ENCODE assay signal across 8 cellular contexts in the genomic region with DNA sequence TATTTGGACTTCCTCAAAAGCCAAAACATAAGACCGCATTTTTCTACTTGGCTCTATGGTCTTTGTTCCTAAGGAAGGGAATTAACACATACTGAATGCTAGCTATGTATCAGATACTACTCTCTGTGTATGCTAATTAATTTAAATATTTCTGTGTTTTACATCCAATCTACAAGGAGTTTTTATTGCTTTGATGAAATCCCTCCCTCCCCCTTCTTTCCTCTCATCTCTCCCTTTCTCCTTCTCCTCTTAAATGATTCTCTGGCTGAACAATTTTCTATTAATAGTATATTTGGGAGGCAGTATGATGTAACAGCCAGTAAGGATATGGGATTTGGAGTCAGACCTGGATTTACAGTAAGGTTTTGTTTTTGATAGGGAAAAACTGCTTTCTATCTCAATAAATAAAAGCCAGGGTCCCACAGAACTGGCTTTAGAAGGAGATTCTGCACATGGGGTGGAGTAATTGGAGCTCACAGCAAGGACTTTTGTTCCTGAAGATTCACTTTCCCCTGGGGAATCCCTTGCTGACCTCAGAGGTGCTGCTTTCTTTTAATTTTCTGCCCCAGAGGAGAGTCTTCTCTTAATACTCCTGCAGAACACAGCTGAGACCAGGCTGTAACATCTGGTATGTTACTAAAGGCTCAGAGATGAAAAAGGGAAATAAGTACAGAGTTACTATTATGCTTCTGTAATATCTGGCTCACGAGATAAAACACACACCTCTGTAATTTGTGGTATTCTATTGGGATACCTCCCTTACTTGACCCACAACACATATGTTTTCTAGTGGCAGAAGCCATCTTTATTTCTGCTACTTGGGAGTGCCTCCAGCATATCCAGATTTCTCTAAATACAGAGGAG. TPM values are rescaled to one million over a fixed set of nuclear protein-coding genes. Genes with fewer than 3 reads are reported as not detected.
DNase-seq lines count a peak whose midpoint lies in the region; ATAC-seq and TF ChIP-seq lines count a peak whose summit lies in the region.

No MANE protein-coding gene starts in this region.

- intact Hi-C loops in natural killer cell (cut with micrococcal nuclease) = loop anchor here (1.0 to 10.0 kb wide), 3 partner anchors 13 to 47 kb away; partner anchors contain the start of gene EPB41

- peak; percentile 38 for DNase-seq in GM12865 (ENCODE audit: low read depth)
- DNase-seq in NCI-H1930 (lab: John Stamatoyannopoulos, UW) = peak; percentile 35 to 76
- peak; percentile 15 to 26 for DNase-seq in cardiac fibroblast (ENCODE audit: low read depth in 2 of 2)
- DNase-seq in natural killer cell = no peak
- DNase-seq in stimulated activated naive CD4-positive, alpha-beta T cell treated with Interleukin-2 at 50 U/mL for 16 hours (lab: John Stamatoyannopoulos, UW) = no peak
- no peak for DNase-seq in cerebellar cortex (ENCODE audit: low spot score)
- no peak for DNase-seq in T1000 (lab: John Stamatoyannopoulos, UW)

- no peaks in the 10 kb centered on the region for H3K27me3 Mint-ChIP-seq in natural killer cell (ENCODE audit: low read depth in 2 of 2)

- H3K9me3 Mint-ChIP-seq in natural killer cell = no peaks in the 10 kb centered on the region

- peak; percentile 12 to 21 (median 19) for ATAC-seq in natural killer cell
- ATAC-seq in GM21825 (IDR thresholded peaks at IDR 0.05; ENCODE audit: unreplicated experiment) = no peak

- H3K4me3 Mint-ChIP-seq in natural killer cell = peak overlapping the region; percentile 87

- TF ChIP-seq CTCF in GM12865 (IDR thresholded peaks at IDR 0.05; ENCODE audit: insufficient read depth, low read depth, low read length, missing control alignments) (no peak), cardiac fibroblast (IDR thresholded peaks at IDR 0.05; ENCODE audit: low read depth, low read length) (no peak), natural killer cell (IDR thresholded peaks at IDR 0.05) (no peak)

- H3K4me1 Mint-ChIP-seq in natural killer cell = peaks cover 49 to 57% of the 10 kb centered on the region in 2 donors

- H3K4me3 ChIP-seq in GM12865 (ENCODE audit: low read depth, low read length) (peak overlapping the region; percentile 48), cardiac fibroblast (replicated peaks in 1 of 2; ENCODE audit: low read depth in 2 of 2, low read length in 2 of 2) (no peak overlapping the region)

- no peaks in the 10 kb centered on the region for H3K36me3 Mint-ChIP-seq in natural killer cell

- peak overlapping the region; percentile 89 to 98 for H3K27ac Mint-ChIP-seq in natural killer cell

RNA-seq across cellular contexts. Expression of gene EPB41, which starts 13.3 kb away (rescaled TPM):
- total RNA-seq in natural killer cell = 100 to 1,000 TPM; 151 to 196 (median 172) TPM

Comparison
In these comparisons a context has a peak if more than half of its experiments do, and no peak if none do; other contexts are left out.
1. DNase-seq: peak in GM12865 (single experiment), NCI-H1930 (2 of 2) and cardiac fibroblast (2 of 2); none in natural killer cell (single experiment), stimulated activated naive CD4-positive, alpha-beta T cell treated with Interleukin-2 at 50 U/mL for 16 hours (single experiment), cerebellar cortex (single experiment) and T1000 (single experiment).